1 cellular context compared by ENCODE assay signal in genomic region chr6:150150458-150150820, GRCh38.
A peak's percentile ranks its signal among the peaks of the same experiment; 100 is the strongest.
TF ChIP-seq lines count a peak whose summit lies in the region.

No MANE protein-coding gene starts in this region.

TF ChIP-seq in K562, 482 proteins besides CTCF, POLR2A, EP300 and RAD21:
- TF ChIP-seq MAX (CRISPR knock-in tag; IDR thresholded peaks at IDR 0.05): peak; percentile 73; the same call in 1 of the 2 replicates
- TF ChIP-seq ZNF143 (CRISPR knock-in tag; IDR thresholded peaks at IDR 0.05): 0 out of 2 replicates have a peak, but pooled peaks have one; percentile 21
- no peak for TF ChIP-seq ZNF518B (CRISPR knock-in tag; IDR thresholded peaks at IDR 0.05)
- peak; percentile 84 for TF ChIP-seq MGA (IDR thresholded peaks at IDR 0.05)
- no peak for TF ChIP-seq BRD4 (IDR thresholded peaks at IDR 0.05)
- TF ChIP-seq ZNF592 (IDR thresholded peaks at IDR 0.05): peak; percentile 47
- TF ChIP-seq E2F6 (IDR thresholded peaks at IDR 0.05; ENCODE audit: borderline replicate concordance in 1 of 2, extremely low read depth in 1 of 2, insufficient read depth in 1 of 2, insufficient read length in 1 of 2, low read depth in 1 of 2, low read length in 1 of 2, poor library complexity in 1 of 2, severe bottlenecking in 1 of 2): peak in 1 of 2 experiments; percentile 41
- no peak for TF ChIP-seq BCL6 (CRISPR knock-in tag; IDR thresholded peaks at IDR 0.05)
- TF ChIP-seq U2AF1 (optimal IDR thresholded peaks at IDR 0.05; ENCODE audit: low read depth, low read length): no peak
- no peak for TF ChIP-seq FOXJ3 (CRISPR knock-in tag; IDR thresholded peaks at IDR 0.05)
- no peak for TF ChIP-seq POLR2AphosphoS5 (IDR thresholded peaks at IDR 0.05; ENCODE audit: control insufficient read depth, insufficient read depth, low read depth, low read length)
- no peak for TF ChIP-seq RHOXF2B (CRISPR knock-in tag; conservative IDR thresholded peaks at IDR 0.05)
- no peak for TF ChIP-seq SNRNP70 (optimal IDR thresholded peaks at IDR 0.05; ENCODE audit: low read depth, low read length)
- TF ChIP-seq NR2C1 (IDR thresholded peaks at IDR 0.05): no peak
- no peak for TF ChIP-seq NR2C1 (tag; IDR thresholded peaks at IDR 0.05)
- TF ChIP-seq TRIM24 (IDR thresholded peaks at IDR 0.05): no peak
- no peak for TF ChIP-seq KAT7 (CRISPR knock-in tag; IDR thresholded peaks at IDR 0.05; ENCODE audit: borderline replicate concordance)
- TF ChIP-seq GTF2A2 (tag; IDR thresholded peaks at IDR 0.05): 0 out of 2 replicates have a peak, but pooled peaks have one; percentile 17
- peak; percentile 59 for TF ChIP-seq CHD1 (IDR thresholded peaks at IDR 0.05; ENCODE audit: low read length)
- no peak for TF ChIP-seq ETV5 (CRISPR knock-in tag; IDR thresholded peaks at IDR 0.05; ENCODE audit: low read depth)
- TF ChIP-seq ZBTB11 (CRISPR knock-in tag; IDR thresholded peaks at IDR 0.05): peak in 1 of 3 experiments; percentile 27; a peak in 1 of 6 replicates
- no peak for TF ChIP-seq BCLAF1 (IDR thresholded peaks at IDR 0.05; ENCODE audit: borderline replicate concordance in 1 of 2, control insufficient read depth in 1 of 2, low read depth in 2 of 2, low read length in 1 of 2)
